ENCODE assay signal across 20 cellular contexts in the genomic region with DNA sequence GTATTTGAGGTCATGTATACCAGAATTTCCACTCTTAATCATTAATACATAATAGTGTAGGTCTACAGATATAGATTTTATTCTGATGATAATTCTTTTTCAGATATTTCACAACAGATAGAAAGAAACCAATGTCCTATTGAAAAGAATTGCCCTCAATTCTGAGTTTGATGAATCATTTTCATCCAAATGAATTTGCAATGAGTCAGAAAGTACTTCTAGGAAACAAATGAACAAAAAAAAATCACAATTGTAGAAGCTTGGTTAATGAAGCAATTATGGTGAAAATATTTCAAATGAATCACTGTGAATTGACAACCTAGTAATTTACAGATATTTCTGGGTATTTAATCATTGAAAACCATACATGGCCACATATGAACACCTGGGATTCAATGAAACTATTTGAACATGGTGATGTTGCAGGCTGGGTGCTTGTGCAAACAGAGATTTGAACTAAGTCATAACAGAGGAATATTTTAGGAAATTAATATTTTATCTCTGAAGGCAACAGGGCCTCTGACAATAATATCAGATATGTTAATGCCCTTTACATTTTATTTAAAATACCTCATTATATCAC.
A peak's percentile ranks its signal among the peaks of the same experiment; 100 is the strongest.
DNase-seq lines count a peak whose midpoint lies in the region; ATAC-seq and TF ChIP-seq lines count a peak whose summit lies in the region.
"Had no signal": no experiment of that assay in that cellular context is flagged by ENCODE, and none has a peak within 500 bp of the region (broad histone marks: within the 10 kb centered on the region; RNA-seq: fewer than 3 reads in every experiment).

No MANE protein-coding gene starts in this region.

- CTCF ChIA-PET in activated CD4-positive, alpha-beta memory T cell treated with anti-CD3 and anti-CD28 coated beads for 36 hours (lab: Charles Lee), result no interaction called here

- peaks cover 2% of the 10 kb centered on the region for H3K9me3 Mint-ChIP-seq in activated CD4-positive, alpha-beta memory T cell treated with anti-CD3 and anti-CD28 coated beads for 36 hours

- no peak for ATAC-seq in HG03108 (IDR thresholded peaks at IDR 0.05; ENCODE audit: unreplicated experiment)
- ATAC-seq: body of pancreas, T-cell had no signal

- H3K4me3 ChIP-seq in epithelial cell of esophagus (ENCODE audit: low read length), result no peak overlapping the region
- H3K4me3 ChIP-seq: body of pancreas, coronary artery, lung, ovary had no signal

- no peak overlapping the region for H3K4me3 Mint-ChIP-seq in activated CD4-positive, alpha-beta memory T cell treated with anti-CD3 and anti-CD28 coated beads for 36 hours
- H3K4me3 Mint-ChIP-seq: HFFc6, T-cell had no signal

- no peaks in the 10 kb centered on the region for H3K36me3 Mint-ChIP-seq in activated CD4-positive, alpha-beta memory T cell treated with anti-CD3 and anti-CD28 coated beads for 36 hours
- H3K36me3 Mint-ChIP-seq: T-cell had no signal

- POLR2A ChIA-PET in activated CD4-positive, alpha-beta memory T cell treated with anti-CD3 and anti-CD28 coated beads for 36 hours (lab: Charles Lee), result no interaction called here

- no peak overlapping the region for H3K27ac Mint-ChIP-seq in activated CD4-positive, alpha-beta memory T cell treated with anti-CD3 and anti-CD28 coated beads for 36 hours
- H3K27ac Mint-ChIP-seq: HFFc6, T-cell had no signal

- no peaks in the 10 kb centered on the region for H3K27me3 Mint-ChIP-seq in activated CD4-positive, alpha-beta memory T cell treated with anti-CD3 and anti-CD28 coated beads for 36 hours
- H3K27me3 Mint-ChIP-seq: T-cell had no signal

- no peaks in the 10 kb centered on the region for H3K4me1 Mint-ChIP-seq in activated CD4-positive, alpha-beta memory T cell treated with anti-CD3 and anti-CD28 coated beads for 36 hours (ENCODE audit: low read depth)
- H3K4me1 Mint-ChIP-seq: T-cell had no signal

- TF ChIP-seq CTCF in epithelial cell of esophagus (IDR thresholded peaks at IDR 0.05; ENCODE audit: insufficient read depth, low read depth, low read length, missing control alignments), result no peak

- intact Hi-C loops in activated CD4-positive, alpha-beta memory T cell treated with anti-CD3 and anti-CD28 coated beads for 36 hours (cut with micrococcal nuclease), result no loop called here

- peak; percentile 21 for DNase-seq in GM04504 (ENCODE audit: low read depth)
- DNase-seq in NCI-H69 (lab: John Stamatoyannopoulos, UW), result peak; percentile 35
- peak; percentile 74 for DNase-seq in epithelial cell of esophagus (ENCODE audit: low read depth)
- peak; percentile 3 for DNase-seq in non-pigmented ciliary epithelial cell (ENCODE audit: low read depth)
- no peak for DNase-seq in pons (ENCODE audit: low spot score)
- DNase-seq in activated CD4-positive, alpha-beta memory T cell treated with anti-CD3 and anti-CD28 coated beads for 36 hours, result no peak
- no peak for DNase-seq in iPS-NIHi11 (ENCODE audit: low spot score)
- DNase-seq: activated CD4-positive, alpha-beta T cell treated with anti-CD3 and anti-CD28 coated beads, Interleukin-2, amount 50 U/mL, for 1 hour; AML-193; body of pancreas; Caco-2; HFFc6; NCI-H187 treated with DMSO at 0.1 percent for 48 hours; ovary; Right ventricle myocardium superior; stimulated activated CD4-positive, alpha-beta T cell treated with anti-CD3 and anti-CD28 coated beads, Interleukin-4, amount 100 ng/mL, for 1 hour; T-cell had no signal

Comparison
In these comparisons a context has a peak if more than half of its experiments do, and no peak if none do; other contexts are left out.
1. DNase-seq: peak in GM04504 (single experiment), NCI-H69 (single experiment), epithelial cell of esophagus (single experiment) and non-pigmented ciliary epithelial cell (single experiment); none in pons (single experiment), activated CD4-positive, alpha-beta memory T cell treated with anti-CD3 and anti-CD28 coated beads for 36 hours (single experiment) and iPS-NIHi11 (single experiment).